30 cellular contexts compared by ENCODE assay signal in genomic region chr1:55867444-55867843, GRCh38.
"Had no signal": no experiment of that assay in that cellular context is flagged by ENCODE, and none has a peak within 500 bp of the region (broad histone marks: within the 10 kb centered on the region; RNA-seq: fewer than 3 reads in every experiment).

No MANE protein-coding gene starts in this region.

- H3K4me3 Mint-ChIP-seq: effector memory CD8-positive, alpha-beta T cell; immature natural killer cell; memory B cell; mesothelial cell of epicardium; naive B cell; nephron progenitor cell; stimulated activated naive B cell treated with anti-CD40 and anti-IgM and Interleukin-4, amounts not matched to agents 10 μg/mL and 1 μg/mL and 100 μg/mL, for 72 hours; stimulated activated naive CD8-positive, alpha-beta T cell treated with anti-CD3 and anti-CD28 coated beads, Interleukin-15, Interleukin-2, amounts not matched to agents 100 ng/mL and 50 ng/mL, for 24 hours had no signal

- H3K4me1 ChIP-seq: esophagus squamous epithelium, foreskin keratinocyte, upper lobe of left lung had no signal

- H3K27ac ChIP-seq: esophagus squamous epithelium, foreskin keratinocyte, gastroesophageal sphincter, psoas muscle, skin epidermis, thoracic aorta, upper lobe of left lung had no signal

- H3K36me3 Mint-ChIP-seq: immature natural killer cell; memory B cell; mesothelial cell of epicardium; naive B cell; stimulated activated naive B cell treated with anti-CD40 and anti-IgM and Interleukin-4, amounts not matched to agents 10 μg/mL and 1 μg/mL and 100 μg/mL, for 72 hours had no signal

- H3K4me1 Mint-ChIP-seq: immature natural killer cell; memory B cell; naive B cell; stimulated activated naive B cell treated with anti-CD40 and anti-IgM and Interleukin-4, amounts not matched to agents 10 μg/mL and 1 μg/mL and 100 μg/mL, for 72 hours had no signal

- H3K27ac Mint-ChIP-seq: effector memory CD8-positive, alpha-beta T cell; immature natural killer cell; memory B cell; mesothelial cell of epicardium; naive B cell; nephron progenitor cell; stimulated activated naive B cell treated with anti-CD40 and anti-IgM and Interleukin-4, amounts not matched to agents 10 μg/mL and 1 μg/mL and 100 μg/mL, for 72 hours; stimulated activated naive CD8-positive, alpha-beta T cell treated with anti-CD3 and anti-CD28 coated beads, Interleukin-15, Interleukin-2, amounts not matched to agents 100 ng/mL and 50 ng/mL, for 24 hours had no signal

- H3K9me3 ChIP-seq: esophagus squamous epithelium, gastroesophageal sphincter, heart left ventricle, mucosa of descending colon, psoas muscle, thoracic aorta, upper lobe of left lung had no signal

- DNase-seq: caudate nucleus; cerebellar nuclear complex; cortex of kidney; effector memory CD8-positive, alpha-beta T cell; erythroblast; esophagus squamous epithelium; foreskin keratinocyte; heart left ventricle; hippocampal formation; immature natural killer cell; islet precursor cell; kidney glomerular epithelial cell; mucosa of descending colon; naive B cell; nephron progenitor cell; nucleus accumbens; posterior cingulate gyrus; psoas muscle; right cardiac atrium; stimulated activated CD4-positive, alpha-beta T cell treated with anti-CD3 and anti-CD28 coated beads, Interleukin-15, amount 100 ng/mL, for 24 hours; stimulated activated CD4-positive, alpha-beta T cell treated with anti-CD3 and anti-CD28 coated beads, Interleukin-2, amount 100 ng/mL, for 48 hours; stimulated activated naive B cell treated with anti-CD40 and anti-IgM and Interleukin-4, amounts not matched to agents 10 μg/mL and 1 μg/mL and 100 μg/mL, for 72 hours; upper lobe of left lung had no signal

- H3K27me3 ChIP-seq: esophagus squamous epithelium, gastroesophageal sphincter, heart left ventricle, upper lobe of left lung had no signal

- H3K4me3 ChIP-seq: esophagus squamous epithelium, gastroesophageal sphincter, heart left ventricle, lung, mucosa of descending colon, psoas muscle, skin epidermis, thoracic aorta, upper lobe of left lung had no signal

- H3K9me3 Mint-ChIP-seq: immature natural killer cell; memory B cell; stimulated activated naive B cell treated with anti-CD40 and anti-IgM and Interleukin-4, amounts not matched to agents 10 μg/mL and 1 μg/mL and 100 μg/mL, for 72 hours; stimulated activated naive CD8-positive, alpha-beta T cell treated with anti-CD3 and anti-CD28 coated beads, Interleukin-15, Interleukin-2, amounts not matched to agents 100 ng/mL and 50 ng/mL, for 24 hours had no signal

- H3K36me3 ChIP-seq: esophagus squamous epithelium, gastroesophageal sphincter, heart left ventricle, thoracic aorta, upper lobe of left lung had no signal
